In the genomic region with DNA sequence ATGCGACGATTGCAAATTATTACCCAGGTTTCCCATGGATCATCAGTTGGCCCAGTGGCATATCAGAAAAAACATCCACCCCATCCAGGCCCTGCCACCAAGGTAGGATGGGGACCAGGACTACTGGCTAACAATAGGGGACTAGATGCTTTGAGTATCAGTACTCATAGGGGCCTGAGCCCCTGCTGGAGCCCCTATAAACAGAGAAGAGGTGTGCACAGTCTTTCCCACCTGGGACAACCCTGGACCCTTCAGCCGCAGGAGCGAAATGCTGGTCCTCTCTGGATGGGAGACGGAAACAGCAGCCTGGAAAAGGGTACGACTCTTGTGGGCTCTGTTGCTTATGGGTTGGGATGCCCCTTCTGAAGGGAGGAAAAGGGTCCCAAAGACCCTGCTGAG, we compare ENCODE assay signal across 1 cellular context.
TF ChIP-seq lines count a peak whose summit lies in the region.

No MANE protein-coding gene starts in this region.

TF ChIP-seq in H1, 55 proteins besides CTCF, POLR2A, EP300 and RAD21:
- TF ChIP-seq POLR2AphosphoS5 (IDR thresholded peaks at IDR 0.05; ENCODE audit: low read depth, low read length) (no peak), TEAD4 (IDR thresholded peaks at IDR 0.05; ENCODE audit: low read depth, low read length) (no peak), TAF1 (IDR thresholded peaks at IDR 0.05; ENCODE audit: low read depth, low read length) (no peak), E2F6 (IDR thresholded peaks at IDR 0.05) (no peak), CHD1 (IDR thresholded peaks at IDR 0.05; ENCODE audit: low read depth, low read length) (no peak), SUZ12 (IDR thresholded peaks at IDR 0.05; ENCODE audit: low read length) (no peak), RFX5 (IDR thresholded peaks at IDR 0.05; ENCODE audit: borderline replicate concordance, low read depth, low read length) (no peak), NANOG (IDR thresholded peaks at IDR 0.05; ENCODE audit: insufficient read depth, low read depth, low read length, poor library complexity, severe bottlenecking) (no peak), CHD2 (IDR thresholded peaks at IDR 0.05; ENCODE audit: low read length) (no peak), JUN (IDR thresholded peaks at IDR 0.05; ENCODE audit: low read depth, low read length) (no peak)
- TF ChIP-seq, protein P1, sequence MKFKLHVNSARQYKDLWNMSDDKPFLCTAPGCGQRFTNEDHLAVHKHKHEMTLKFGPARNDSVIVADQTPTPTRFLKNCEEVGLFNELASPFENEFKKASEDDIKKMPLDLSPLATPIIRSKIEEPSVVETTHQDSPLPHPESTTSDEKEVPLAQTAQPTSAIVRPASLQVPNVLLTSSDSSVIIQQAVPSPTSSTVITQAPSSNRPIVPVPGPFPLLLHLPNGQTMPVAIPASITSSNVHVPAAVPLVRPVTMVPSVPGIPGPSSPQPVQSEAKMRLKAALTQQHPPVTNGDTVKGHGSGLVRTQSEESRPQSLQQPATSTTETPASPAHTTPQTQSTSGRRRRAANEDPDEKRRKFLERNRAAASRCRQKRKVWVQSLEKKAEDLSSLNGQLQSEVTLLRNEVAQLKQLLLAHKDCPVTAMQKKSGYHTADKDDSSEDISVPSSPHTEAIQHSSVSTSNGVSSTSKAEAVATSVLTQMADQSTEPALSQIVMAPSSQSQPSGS (IDR thresholded peaks at IDR 0.05; ENCODE audit: low read length), result no peak
